In genomic region chr1:61226791-61227567, GRCh38 we compare ENCODE assay signal across 13 cellular contexts.
DNase-seq lines count a peak whose midpoint lies in the region; ATAC-seq, FAIRE-seq and TF ChIP-seq lines count a peak whose summit lies in the region.
"Had no signal": no experiment of that assay in that cellular context is flagged by ENCODE, and none has a peak within 500 bp of the region (broad histone marks: within the 10 kb centered on the region; RNA-seq: fewer than 3 reads in every experiment).

No MANE protein-coding gene starts in this region.

- H3K27me3 Mint-ChIP-seq in activated T-helper 2 cell treated with anti-CD3 and anti-CD28 coated beads, Interferon-gamma antibody, Interleukin-2, Interleukin-4, amounts not matched to agents 10 μg/mL and 5 μg/mL and 100 μg/mL, durations not matched to agents 14 hours and 24 hours and 36 hours (ENCODE audit: low read depth), result peaks cover 16% of the 10 kb centered on the region
- H3K27me3 Mint-ChIP-seq: activated naive CD4-positive, alpha-beta T cell treated with anti-CD3 and anti-CD28 coated beads, Interleukin-2, amount 50 U/mL, for 24 hours; naive B cell had no signal

- no peaks in the 10 kb centered on the region for H3K9me3 Mint-ChIP-seq in activated T-helper 2 cell treated with anti-CD3 and anti-CD28 coated beads, Interferon-gamma antibody, Interleukin-2, Interleukin-4, amounts not matched to agents 10 μg/mL and 5 μg/mL and 100 μg/mL, durations not matched to agents 14 hours and 24 hours and 36 hours
- H3K9me3 Mint-ChIP-seq: activated naive CD4-positive, alpha-beta T cell treated with anti-CD3 and anti-CD28 coated beads, Interleukin-2, amount 50 U/mL, for 24 hours; naive B cell had no signal

- 54 to 73% methylated on average over 12 of the region's 12 CpGs for WGBS in sigmoid colon, 2 donors

- H3K27ac ChIP-seq in sigmoid colon, result peak overlapping the region; percentile 28 to 57 (median 52)
- H3K27ac ChIP-seq: WERI-Rb-1 had no signal

- H3K36me3 ChIP-seq in sigmoid colon, result no peaks in the 10 kb centered on the region
- H3K36me3 ChIP-seq: WERI-Rb-1 had no signal

- no peak overlapping the region for H3K27ac Mint-ChIP-seq in activated T-helper 2 cell treated with anti-CD3 and anti-CD28 coated beads, Interferon-gamma antibody, Interleukin-2, Interleukin-4, amounts not matched to agents 10 μg/mL and 5 μg/mL and 100 μg/mL, durations not matched to agents 14 hours and 24 hours and 36 hours
- H3K27ac Mint-ChIP-seq: activated naive CD4-positive, alpha-beta T cell treated with anti-CD3 and anti-CD28 coated beads, Interleukin-2, amount 50 U/mL, for 24 hours; naive B cell had no signal

- no peaks in the 10 kb centered on the region for H3K36me3 Mint-ChIP-seq in activated T-helper 2 cell treated with anti-CD3 and anti-CD28 coated beads, Interferon-gamma antibody, Interleukin-2, Interleukin-4, amounts not matched to agents 10 μg/mL and 5 μg/mL and 100 μg/mL, durations not matched to agents 14 hours and 24 hours and 36 hours (ENCODE audit: low read depth)
- H3K36me3 Mint-ChIP-seq: activated naive CD4-positive, alpha-beta T cell treated with anti-CD3 and anti-CD28 coated beads, Interleukin-2, amount 50 U/mL, for 24 hours; naive B cell had no signal

- no peaks in the 10 kb centered on the region for H3K4me1 Mint-ChIP-seq in activated T-helper 2 cell treated with anti-CD3 and anti-CD28 coated beads, Interferon-gamma antibody, Interleukin-2, Interleukin-4, amounts not matched to agents 10 μg/mL and 5 μg/mL and 100 μg/mL, durations not matched to agents 14 hours and 24 hours and 36 hours (ENCODE audit: low read depth)
- H3K4me1 Mint-ChIP-seq: activated naive CD4-positive, alpha-beta T cell treated with anti-CD3 and anti-CD28 coated beads, Interleukin-2, amount 50 U/mL, for 24 hours; naive B cell had no signal

- no peak overlapping the region for H3K4me3 ChIP-seq in sigmoid colon

- H3K4me3 Mint-ChIP-seq in activated T-helper 2 cell treated with anti-CD3 and anti-CD28 coated beads, Interferon-gamma antibody, Interleukin-2, Interleukin-4, amounts not matched to agents 10 μg/mL and 5 μg/mL and 100 μg/mL, durations not matched to agents 14 hours and 24 hours and 36 hours (ENCODE audit: low read depth), result no peak overlapping the region
- H3K4me3 Mint-ChIP-seq: activated naive CD4-positive, alpha-beta T cell treated with anti-CD3 and anti-CD28 coated beads, Interleukin-2, amount 50 U/mL, for 24 hours; naive B cell had no signal

- TF ChIP-seq EP300 in sigmoid colon (IDR thresholded peaks at IDR 0.05), result no peak

- ATAC-seq in esophagus mucosa, result peak; percentile 67

- TF ChIP-seq POLR2A in sigmoid colon (IDR thresholded peaks at IDR 0.05) (no peak), GM12892 (IDR thresholded peaks at IDR 0.05; ENCODE audit: low read depth, low read length) (no peak)

- DNase-seq in GM03348 (ENCODE audit: low spot score) (peak; percentile 36), NCI-H446 (lab: John Stamatoyannopoulos, UW) (peak; percentile 87 to 97), sigmoid colon (no peak), HEK293T (ENCODE audit: extremely low spot score) (no peak), GM12892 (ENCODE audit: insufficient read length) (no peak), inferior parietal cortex (ENCODE audit: extremely low spot score) (no peak)
- DNase-seq in activated T-helper 2 cell treated with anti-CD3 and anti-CD28 coated beads, Interferon-gamma antibody, Interleukin-2, Interleukin-4, amounts not matched to agents 10 μg/mL and 5 μg/mL and 100 μg/mL, durations not matched to agents 14 hours and 24 hours and 36 hours (ENCODE audit: low spot score), result no peak
- DNase-seq: MM.1S, naive B cell, WERI-Rb-1 had no signal

- no peak for FAIRE-seq in GM12892 (lab: Jason Lieb, UNC)
- FAIRE-seq: frontal cortex had no signal

- TF ChIP-seq CTCF in sigmoid colon (IDR thresholded peaks at IDR 0.05), result no peak

- no peaks in the 10 kb centered on the region for H3K9me3 ChIP-seq in sigmoid colon

- POLR2A ChIA-PET in HEK293T (lab: Yijun Ruan, JAX), result no interaction called here

- no peaks in the 10 kb centered on the region for H3K27me3 ChIP-seq in sigmoid colon

- peaks cover 0 to 55% (median 36%) of the 10 kb centered on the region in 4 donors for H3K4me1 ChIP-seq in sigmoid colon

- CTCF ChIA-PET in HEK293T (lab: Yijun Ruan, JAX), result no interaction called here

- intact Hi-C loops in sigmoid colon (cut with DNase I), result loop anchor here (5.0 kb wide), 1 partner anchor 40 kb away; no protein-coding TSS in a partner anchor
- intact Hi-C loops in activated T-helper 2 cell treated with anti-CD3 and anti-CD28 coated beads, Interferon-gamma antibody, Interleukin-2, Interleukin-4, amounts not matched to agents 10 μg/mL and 5 μg/mL and 100 μg/mL, durations not matched to agents 14 hours and 24 hours and 36 hours (cut with micrococcal nuclease), result no loop called here

TF ChIP-seq in HEK293T, 16 proteins besides CTCF, POLR2A, EP300 and RAD21:
- no peak for TF ChIP-seq ARNT (IDR thresholded peaks at IDR 0.05)
- no peak for TF ChIP-seq SUZ12 (IDR thresholded peaks at IDR 0.05)
- no peak for TF ChIP-seq FOXK2 (IDR thresholded peaks at IDR 0.05)
TF ChIP-seq in HEK293T: peak in this region for 0.

Comparison
In these comparisons a context has a peak if more than half of its experiments do, and no peak if none do; other contexts are left out.
1. DNase-seq: peak in GM03348 (single experiment) and NCI-H446 (2 of 2); none in sigmoid colon (single experiment), HEK293T (single experiment), activated T-helper 2 cell treated with anti-CD3 and anti-CD28 coated beads, Interferon-gamma antibody, Interleukin-2, Interleukin-4, amounts not matched to agents 10 μg/mL and 5 μg/mL and 100 μg/mL, durations not matched to agents 14 hours and 24 hours and 36 hours (single experiment), GM12892 (single experiment) and inferior parietal cortex (single experiment).